In the genomic region with DNA sequence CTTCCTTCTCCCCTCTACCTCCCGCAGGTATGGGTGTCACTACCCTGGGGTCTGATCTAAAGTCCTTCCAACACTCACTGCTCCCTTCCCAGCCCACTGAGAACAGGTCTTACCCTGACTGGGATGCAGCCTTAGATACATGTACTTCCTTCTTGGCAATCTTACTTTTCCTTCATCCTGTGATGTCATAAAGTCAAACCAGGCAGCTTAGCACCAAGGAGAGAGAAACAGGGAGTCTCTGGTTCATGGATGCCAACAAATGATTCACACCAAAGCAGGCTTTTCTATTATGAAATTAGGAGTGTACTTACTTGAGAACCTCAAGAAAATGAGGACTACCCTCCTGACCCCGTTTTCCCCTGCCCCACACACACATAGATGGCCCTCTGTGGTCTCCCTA, we compare ENCODE assay signal across 19 cellular contexts.
DNase-seq lines count a peak whose midpoint lies in the region; ATAC-seq and TF ChIP-seq lines count a peak whose summit lies in the region.
"Had no signal": no experiment of that assay in that cellular context is flagged by ENCODE, and none has a peak within 500 bp of the region (broad histone marks: within the 10 kb centered on the region; RNA-seq: fewer than 3 reads in every experiment).

No MANE protein-coding gene starts in this region.

- H3K36me3 ChIP-seq in breast epithelium (no peaks in the 10 kb centered on the region), fibroblast of lung (ENCODE audit: control insufficient read depth, insufficient read depth, low read length) (no peaks in the 10 kb centered on the region)
- H3K36me3 ChIP-seq: BLaER1 treated with 17β-estradiol and CSF1 and Interleukin-3, amounts not matched to agents 10 nM and 100 nM had no signal

- no peak overlapping the region for H3K9ac ChIP-seq in fibroblast of lung (ENCODE audit: insufficient read depth, low read length)
- H3K9ac ChIP-seq: BLaER1 treated with 17β-estradiol and CSF1 and Interleukin-3, amounts not matched to agents 10 nM and 100 nM had no signal

- ATAC-seq in HG02981 (IDR thresholded peaks at IDR 0.05; ENCODE audit: unreplicated experiment) = no peak
- ATAC-seq in GM21447 (IDR thresholded peaks at IDR 0.05; ENCODE audit: unreplicated experiment) = no peak

- H3K9me3 ChIP-seq in breast epithelium (no peaks in the 10 kb centered on the region), fibroblast of lung (ENCODE audit: control insufficient read depth, insufficient read depth, low read depth, low read length) (no peaks in the 10 kb centered on the region)
- H3K9me3 ChIP-seq: BLaER1 treated with 17β-estradiol and CSF1 and Interleukin-3, amounts not matched to agents 10 nM and 100 nM had no signal

- no peaks in the 10 kb centered on the region for H3K4me1 Mint-ChIP-seq in MCF 10A (ENCODE audit: insufficient read depth, unreplicated experiment)

- no TSS peak for BruUV-seq in MCF 10A (replicated peaks; lab: Mats Ljungman, UMichigan)

- no peaks in the 10 kb centered on the region for H3K36me3 Mint-ChIP-seq in MCF 10A (ENCODE audit: insufficient read depth, unreplicated experiment)

- CTCF ChIA-PET in MCF 10A (lab: Yijun Ruan, JAX) = interaction anchor here (0.7 kb wide), 3 partner anchors 14 to 135 kb away, joined by 3 read pairs; no protein-coding TSS in a partner anchor

- H3K4me1 ChIP-seq in breast epithelium (no peaks in the 10 kb centered on the region), fibroblast of lung (ENCODE audit: control insufficient read depth, extremely low read depth, insufficient read depth, low read length) (no peaks in the 10 kb centered on the region)
- H3K4me1 ChIP-seq: BLaER1 treated with 17β-estradiol and CSF1 and Interleukin-3, amounts not matched to agents 10 nM and 100 nM had no signal

- intact Hi-C loops in MCF 10A (cut with micrococcal nuclease) (no loop called here), breast epithelium (cut with DNase I; ENCODE audit: low total_unique reads) (no loop called here)

- DNase-seq in MCF 10A (ENCODE audit: unreplicated experiment) = peak; percentile 14
- no peak for DNase-seq in breast epithelium (ENCODE audit: low spot score in 2 of 2)
- peak; percentile 18 for DNase-seq in NCI-H460 (ENCODE audit: extremely low read depth, low read depth)
- DNase-seq in fibroblast of lung (ENCODE audit: low read depth in 2 of 2) = peak; percentile 19 to 29
- DNase-seq in activated naive CD4-positive, alpha-beta T cell treated with Interleukin-2 at 50 U/mL for 16 hours = no peak
- DNase-seq in NCI-H510A (lab: John Stamatoyannopoulos, UW) = no peak
- DNase-seq: 8988T, DND-41, GF-D8, Kasumi-1, NCI-H187, NCI-H446, NCI-H748 treated with DMSO at 0.1 percent for 48 hours, OCI-M1, RPMI8226, SIG-M5 had no signal

- H3K79me2 ChIP-seq in fibroblast of lung (ENCODE audit: control insufficient read depth, insufficient read depth, low read length) = no peaks in the 10 kb centered on the region

- H2AFZ ChIP-seq in fibroblast of lung (ENCODE audit: low read length) = no peak overlapping the region

- no peak overlapping the region for H3K27ac Mint-ChIP-seq in MCF 10A (ENCODE audit: low read depth, unreplicated experiment)

- H4K20me1 ChIP-seq in fibroblast of lung (ENCODE audit: control insufficient read depth, extremely low read depth, insufficient read depth, low read length) = no peaks in the 10 kb centered on the region
- H4K20me1 ChIP-seq: BLaER1 treated with 17β-estradiol and CSF1 and Interleukin-3, amounts not matched to agents 10 nM and 100 nM had no signal

- TF ChIP-seq CTCF in MCF 10A (IDR thresholded peaks at IDR 0.05; ENCODE audit: unreplicated experiment) = no peak
- no peak for TF ChIP-seq CTCF in breast epithelium (IDR thresholded peaks at IDR 0.05)
- no peak for TF ChIP-seq CTCF in fibroblast of lung (conservative IDR thresholded peaks at IDR 0.05 in 1 of 2, IDR thresholded peaks at IDR 0.05 in 1 of 2; ENCODE audit: low read depth in 1 of 2, low read length in 2 of 2)

- no peaks in the 10 kb centered on the region for H3K27me3 ChIP-seq in breast epithelium
- peaks cover 2% of the 10 kb centered on the region for H3K27me3 ChIP-seq in fibroblast of lung (ENCODE audit: control insufficient read depth, insufficient read depth, low read length)
- H3K27me3 ChIP-seq: BLaER1 treated with 17β-estradiol and CSF1 and Interleukin-3, amounts not matched to agents 10 nM and 100 nM had no signal

- H3K27ac ChIP-seq in breast epithelium (no peak overlapping the region), fibroblast of lung (ENCODE audit: insufficient read depth, low read length) (no peak overlapping the region)
- H3K27ac ChIP-seq: BLaER1 treated with 17β-estradiol and CSF1 and Interleukin-3, amounts not matched to agents 10 nM and 100 nM had no signal

- no peak overlapping the region for H3K4me3 Mint-ChIP-seq in MCF 10A (ENCODE audit: unreplicated experiment)

- no peak overlapping the region for H3K4me3 ChIP-seq in breast epithelium
- no peak overlapping the region for H3K4me3 ChIP-seq in fibroblast of lung (replicated peaks in 1 of 4; ENCODE audit: control extremely low read depth in 1 of 4, insufficient read depth in 1 of 4, low read depth in 3 of 4, low read length in 4 of 4)
- H3K4me3 ChIP-seq: BLaER1 treated with 17β-estradiol and CSF1 and Interleukin-3, amounts not matched to agents 10 nM and 100 nM had no signal

- POLR2A ChIA-PET in MCF 10A (lab: Yijun Ruan, JAX) = no interaction called here

- peaks cover 26% of the 10 kb centered on the region for H3K27me3 Mint-ChIP-seq in MCF 10A (ENCODE audit: insufficient read depth, unreplicated experiment)

- H3K9me3 Mint-ChIP-seq in MCF 10A (ENCODE audit: unreplicated experiment) = no peaks in the 10 kb centered on the region

- no peak for TF ChIP-seq POLR2A in breast epithelium (IDR thresholded peaks at IDR 0.05)

- H3K4me2 ChIP-seq in fibroblast of lung (ENCODE audit: extremely low read depth, insufficient read depth, low read length) = no peak overlapping the region
- H3K4me2 ChIP-seq: BLaER1 treated with 17β-estradiol and CSF1 and Interleukin-3, amounts not matched to agents 10 nM and 100 nM had no signal

Comparison
In these comparisons a context has a peak if more than half of its experiments do, and no peak if none do; other contexts are left out.
1. DNase-seq: peak in MCF 10A (single experiment), NCI-H460 (single experiment) and fibroblast of lung (2 of 2); none in breast epithelium (0 of 2), activated naive CD4-positive, alpha-beta T cell treated with Interleukin-2 at 50 U/mL for 16 hours (single experiment) and NCI-H510A (single experiment).